ENCODE assay signal across 11 cellular contexts in the genomic region with DNA sequence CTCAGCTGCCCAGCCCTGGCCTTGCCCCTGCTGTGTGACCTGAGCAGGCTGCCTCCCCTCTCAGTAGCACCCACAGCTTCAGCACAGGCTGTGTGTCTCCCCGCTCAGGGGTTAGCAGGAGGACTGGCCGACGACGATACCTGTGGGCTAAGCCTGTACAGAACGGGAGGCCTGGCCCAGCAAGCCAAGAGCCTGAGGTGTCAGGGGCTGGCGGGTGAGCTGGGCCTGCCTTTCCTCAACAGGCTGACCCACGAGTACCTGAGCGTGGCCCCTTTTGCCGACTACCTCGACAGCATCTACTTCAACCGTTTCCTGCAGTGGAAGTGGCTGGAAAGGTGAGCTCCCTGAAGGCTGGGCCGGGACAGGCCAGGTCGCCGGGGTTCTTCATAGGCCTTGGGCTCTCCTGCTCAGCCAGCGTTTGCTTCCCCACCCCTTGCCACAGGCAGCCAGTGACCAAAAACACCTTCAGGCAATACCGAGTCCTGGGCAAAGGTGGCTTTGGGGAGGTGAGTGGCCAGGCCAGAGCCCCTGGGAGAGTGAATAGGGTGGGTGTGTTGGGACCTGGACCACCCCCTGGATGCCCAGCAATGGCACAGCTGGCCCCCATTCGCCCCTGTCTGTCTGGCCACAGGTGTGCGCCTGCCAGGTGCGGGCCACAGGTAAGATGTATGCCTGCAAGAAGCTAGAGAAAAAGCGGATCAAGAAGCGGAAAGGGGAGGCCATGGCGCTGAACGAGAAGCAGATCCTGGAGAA. TPM values are rescaled to one million over a fixed set of nuclear protein-coding genes. Genes with fewer than 3 reads are reported as not detected.
A peak's percentile ranks its signal among the peaks of the same experiment; 100 is the strongest.
DNase-seq lines count a peak whose midpoint lies in the region; ATAC-seq and TF ChIP-seq lines count a peak whose summit lies in the region.
"Had no signal": no experiment of that assay in that cellular context is flagged by ENCODE, and none has a peak within 500 bp of the region (broad histone marks: within the 10 kb centered on the region; RNA-seq: fewer than 3 reads in every experiment).

No MANE protein-coding gene starts in this region.

- peaks cover 76% of the 10 kb centered on the region for H3K4me1 Mint-ChIP-seq in CD4-positive, alpha-beta T cell (ENCODE audit: low read depth)
- peaks cover 67% of the 10 kb centered on the region for H3K4me1 Mint-ChIP-seq in activated CD8-positive, alpha-beta T cell treated with anti-CD3 and anti-CD28 coated beads for 36 hours (ENCODE audit: low read depth)
- peaks cover 33% of the 10 kb centered on the region for H3K4me1 Mint-ChIP-seq in memory B cell

- CTCF ChIA-PET in CD4-positive, alpha-beta T cell (lab: Charles Lee) = interaction anchor here (2.4 to 9.3 kb wide), 2 partner anchors 22 to 29 kb away, joined by 16 to 82 read pairs; no protein-coding TSS in a partner anchor
- CTCF ChIA-PET in activated CD8-positive, alpha-beta T cell treated with anti-CD3 and anti-CD28 coated beads for 36 hours (lab: Charles Lee) = interaction anchor here (1.9 to 7.0 kb wide), 7 partner anchors 13 to 43 kb away, joined by 5 to 71 read pairs (median 13); partner anchors contain the start of genes F12 and PRR7

- no peaks in the 10 kb centered on the region for H3K9me3 ChIP-seq in BLaER1
- no peaks in the 10 kb centered on the region for H3K9me3 ChIP-seq in CD4-positive, alpha-beta T cell (ENCODE audit: control insufficient read depth, low read length)

- H3K27me3 Mint-ChIP-seq in CD4-positive, alpha-beta T cell = no peaks in the 10 kb centered on the region
- H3K27me3 Mint-ChIP-seq in activated CD8-positive, alpha-beta T cell treated with anti-CD3 and anti-CD28 coated beads for 36 hours = no peaks in the 10 kb centered on the region
- no peaks in the 10 kb centered on the region for H3K27me3 Mint-ChIP-seq in memory B cell

- intact Hi-C loops in CD4-positive, alpha-beta T cell (cut with DNase I, micrococcal nuclease) = no loop called here
- intact Hi-C loops in activated CD8-positive, alpha-beta T cell treated with anti-CD3 and anti-CD28 coated beads for 36 hours (cut with micrococcal nuclease) = no loop called here

- H3K36me3 ChIP-seq in BLaER1 = peaks cover 60% of the 10 kb centered on the region

- peak overlapping the region; percentile 59 for H3K4me3 ChIP-seq in BLaER1

- H3K9ac ChIP-seq in BLaER1 = peak overlapping the region; percentile 99

- no peak for TF ChIP-seq CTCF in CD4-positive, alpha-beta T cell (IDR thresholded peaks at IDR 0.05)
- TF ChIP-seq CTCF in activated CD8-positive, alpha-beta T cell treated with anti-CD3 and anti-CD28 coated beads for 36 hours (IDR thresholded peaks at IDR 0.05) = no peak

- H3K27me3 ChIP-seq in BLaER1 = no peaks in the 10 kb centered on the region
- H3K27me3 ChIP-seq in CD4-positive, alpha-beta T cell (ENCODE audit: control insufficient read depth, insufficient read depth, low read length) = no peaks in the 10 kb centered on the region

- H4K20me1 ChIP-seq in BLaER1 = peaks cover 9% of the 10 kb centered on the region

- peak overlapping the region; percentile 93 for H3K27ac Mint-ChIP-seq in CD4-positive, alpha-beta T cell
- H3K27ac Mint-ChIP-seq in activated CD8-positive, alpha-beta T cell treated with anti-CD3 and anti-CD28 coated beads for 36 hours = peak overlapping the region; percentile 98
- peak overlapping the region; percentile 41 for H3K27ac Mint-ChIP-seq in memory B cell

- no peak for ATAC-seq in CD4-positive, alpha-beta T cell (ENCODE audit: poor library complexity)
- no peak for ATAC-seq in activated CD8-positive, alpha-beta T cell treated with anti-CD3 and anti-CD28 coated beads for 36 hours
- ATAC-seq in memory B cell (ENCODE audit: low read depth) (no peak), HG02588 (IDR thresholded peaks at IDR 0.05; ENCODE audit: unreplicated experiment) (no peak), GM19455 (IDR thresholded peaks at IDR 0.05; ENCODE audit: unreplicated experiment) (no peak), HG02885 (IDR thresholded peaks at IDR 0.05; ENCODE audit: poor library complexity, unreplicated experiment) (no peak)

- peak overlapping the region; percentile 70 for H3K4me3 Mint-ChIP-seq in CD4-positive, alpha-beta T cell
- peak overlapping the region; percentile 97 for H3K4me3 Mint-ChIP-seq in activated CD8-positive, alpha-beta T cell treated with anti-CD3 and anti-CD28 coated beads for 36 hours
- peak overlapping the region; percentile 54 for H3K4me3 Mint-ChIP-seq in memory B cell

- H3K4me1 ChIP-seq in BLaER1 = peaks cover 67% of the 10 kb centered on the region

- H3K4me2 ChIP-seq in BLaER1 = peak overlapping the region; percentile 98

- no peaks in the 10 kb centered on the region for H3K9me3 Mint-ChIP-seq in CD4-positive, alpha-beta T cell
- H3K9me3 Mint-ChIP-seq in activated CD8-positive, alpha-beta T cell treated with anti-CD3 and anti-CD28 coated beads for 36 hours = no peaks in the 10 kb centered on the region
- H3K9me3 Mint-ChIP-seq in memory B cell = no peaks in the 10 kb centered on the region

- H3K36me3 Mint-ChIP-seq in CD4-positive, alpha-beta T cell (ENCODE audit: low read depth) = peaks cover 89% of the 10 kb centered on the region
- H3K36me3 Mint-ChIP-seq in activated CD8-positive, alpha-beta T cell treated with anti-CD3 and anti-CD28 coated beads for 36 hours (ENCODE audit: low read depth) = peaks cover 87% of the 10 kb centered on the region
- peaks cover 18% of the 10 kb centered on the region for H3K36me3 Mint-ChIP-seq in memory B cell

- POLR2A ChIA-PET in CD4-positive, alpha-beta T cell (lab: Charles Lee) = interaction anchor here (0.9 to 12.6 kb wide), 5 partner anchors 10 to 1953 kb away, joined by 3 to 661 read pairs (median 204); partner anchors contain the start of genes F12 and PRR7
- POLR2A ChIA-PET in activated CD8-positive, alpha-beta T cell treated with anti-CD3 and anti-CD28 coated beads for 36 hours (lab: Charles Lee) = interaction anchor here (0.9 to 15.2 kb wide), 7 partner anchors 13 to 50 kb away, joined by 4 to 606 read pairs (median 12); partner anchors contain the start of gene PRR7

- no peak for DNase-seq in CD4-positive, alpha-beta T cell
- no peak for DNase-seq in activated CD8-positive, alpha-beta T cell treated with anti-CD3 and anti-CD28 coated beads for 36 hours
- DNase-seq in memory B cell (ENCODE audit: low spot score in 2 of 2) = no peak
- DNase-seq: foreskin melanocyte; NCI-H1105 treated with DMSO at 0.1 percent for 48 hours; NK-92 treated with Interleukin-12 subunit alpha and Interleukin-12 subunit beta, amount 100 ng/mL, for 24 hours had no signal

- peak overlapping the region; percentile 99 for H3K27ac ChIP-seq in BLaER1
- H3K27ac ChIP-seq in CD4-positive, alpha-beta T cell (ENCODE audit: low read depth, low read length) = peak overlapping the region; percentile 92

RNA-seq across cellular contexts. Expression of gene GRK6, which starts 6.6 kb away (rescaled TPM):
- total RNA-seq in CD4-positive, alpha-beta T cell = 100 to 1,000 TPM; 186 to 192 TPM
- total RNA-seq in activated CD8-positive, alpha-beta T cell treated with anti-CD3 and anti-CD28 coated beads for 36 hours = 100 to 1,000 TPM; 133 to 137 TPM

RNA-seq across cellular contexts. Expression of gene PRR7, which starts 13.5 kb away (rescaled TPM):
- 10 to 100 TPM; 23.3 to 23.5 TPM for total RNA-seq in CD4-positive, alpha-beta T cell
- total RNA-seq in activated CD8-positive, alpha-beta T cell treated with anti-CD3 and anti-CD28 coated beads for 36 hours = 10 to 100 TPM; 32.6 to 36.4 TPM

RNA-seq across cellular contexts. Expression of gene F12, which starts 23.7 kb away (rescaled TPM):
- total RNA-seq in CD4-positive, alpha-beta T cell = under 1 TPM; 0.20 to 0.60 TPM
- total RNA-seq in activated CD8-positive, alpha-beta T cell treated with anti-CD3 and anti-CD28 coated beads for 36 hours = 1 to 10 TPM; 7.9 TPM

RNA-seq across cellular contexts. Expression of gene PFN3, which starts 32.6 kb away (rescaled TPM):
- not detected for total RNA-seq in CD4-positive, alpha-beta T cell
- not detected for total RNA-seq in activated CD8-positive, alpha-beta T cell treated with anti-CD3 and anti-CD28 coated beads for 36 hours
- total RNA-seq: T-helper 2 cell treated with Interferon-gamma antibody and Interleukin-4, amounts not matched to agents 100 ng/mL and 5 ng/mL, for 36 hours had no signal

RNA-seq across cellular contexts. Expression of gene DBN1, which starts 40.4 kb away (rescaled TPM):
- total RNA-seq in CD4-positive, alpha-beta T cell = 1 to 10 TPM; 1.8 to 2.5 TPM
- 100 to 1,000 TPM; 101 to 105 TPM for total RNA-seq in activated CD8-positive, alpha-beta T cell treated with anti-CD3 and anti-CD28 coated beads for 36 hours

Comparison
In these comparisons a context has a peak if more than half of its experiments do, and no peak if none do; other contexts are left out.
1. H3K27ac Mint-ChIP-seq: peak in every context shown above with its lines; median percentile 98 in activated CD8-positive, alpha-beta T cell treated with anti-CD3 and anti-CD28 coated beads for 36 hours; 93 in CD4-positive, alpha-beta T cell; 41 in memory B cell.
2. RNA of gene F12, which starts 23.7 kb away (total RNA-seq): 7.9 TPM in activated CD8-positive, alpha-beta T cell treated with anti-CD3 and anti-CD28 coated beads for 36 hours; 0.20 to 0.60 TPM in CD4-positive, alpha-beta T cell; every median in the first group is over 4 times any median in the second.
3. Peak in every context shown above with its lines, with median percentiles within 50 percentile points of each other: H3K4me3 Mint-ChIP-seq.